Comparison of ENCODE assay signal across 9 cellular contexts in the genomic region with DNA sequence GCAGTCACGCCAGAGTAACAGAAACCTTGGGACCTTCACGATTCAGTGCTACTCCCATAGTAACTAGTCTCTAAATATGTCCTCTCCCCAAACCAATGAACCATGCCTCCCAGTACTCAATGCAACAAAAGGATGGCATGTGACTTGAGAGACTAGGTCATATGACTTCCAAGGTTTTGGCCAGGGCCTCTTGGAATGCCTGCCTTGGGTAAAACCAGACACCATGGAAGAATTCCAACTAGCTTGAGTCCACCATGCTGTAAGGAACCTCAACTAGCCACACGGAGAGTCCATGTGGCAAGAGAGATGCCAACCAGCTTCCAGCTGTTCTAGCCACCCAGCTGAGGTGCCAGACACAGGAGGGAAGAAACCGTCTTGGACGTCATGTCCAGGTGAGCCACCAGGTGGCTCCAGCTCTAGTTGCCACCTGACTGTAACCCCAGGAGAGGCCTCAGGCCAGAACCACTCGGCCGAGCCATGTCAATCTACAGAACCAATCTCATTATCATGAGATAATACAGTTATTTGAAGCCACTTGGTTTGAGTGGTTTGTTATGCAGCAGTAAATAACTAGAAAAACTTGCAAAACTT.
A peak's percentile ranks its signal among the peaks of the same experiment; 100 is the strongest.
DNase-seq lines count a peak whose midpoint lies in the region; ATAC-seq, FAIRE-seq and TF ChIP-seq lines count a peak whose summit lies in the region.
"Had no signal": no experiment of that assay in that cellular context is flagged by ENCODE, and none has a peak within 500 bp of the region (broad histone marks: within the 10 kb centered on the region; RNA-seq: fewer than 3 reads in every experiment).

No MANE protein-coding gene starts in this region.

- TF ChIP-seq EP300 in Ishikawa (IDR thresholded peaks at IDR 0.05; ENCODE audit: borderline replicate concordance): no peak
- no peak for TF ChIP-seq EP300 in GM12878 (IDR thresholded peaks at IDR 0.05; ENCODE audit: borderline replicate concordance in 1 of 2, control insufficient read depth in 1 of 2, low read depth in 2 of 2, low read length in 2 of 2)

- DNase-seq in NCI-H1417 (lab: John Stamatoyannopoulos, UW): peak in 2 of 3 experiments; percentile 6 to 13
- no peak for DNase-seq in NCI-H1417 treated with DMSO at 0.1 percent for 48 hours (lab: John Stamatoyannopoulos, UW)
- no peak for DNase-seq in GM12878 (ENCODE audit: low read depth, low spot score)
- peak in 2 of 3 donors; percentile 69 to 77 for DNase-seq in mucosa of descending colon
- DNase-seq in MV-4-11 (lab: John Stamatoyannopoulos, UW): no peak
- DNase-seq in NCI-H2107 (lab: John Stamatoyannopoulos, UW): no peak
- DNase-seq: naive B cell had no signal

- no peaks in the 10 kb centered on the region for H3K27me3 ChIP-seq in GM12878 (replicated peaks in 1 of 2; ENCODE audit: control insufficient read depth in 2 of 2, insufficient read depth in 2 of 2, low read length in 1 of 2)

- FAIRE-seq in GM12878 (lab: Jason Lieb, UNC): no peak

- no peak for TF ChIP-seq POLR2A in GM12878 (IDR thresholded peaks at IDR 0.05; ENCODE audit: low read depth, low read length)

- H3K9me3 ChIP-seq in GM12878 (replicated peaks; ENCODE audit: control insufficient read depth, insufficient read depth, low read length): no peaks in the 10 kb centered on the region; the same call in 2 of the 3 replicates
- H3K9me3 ChIP-seq in mucosa of descending colon: no peaks in the 10 kb centered on the region

- POLR2A ChIA-PET in GM12878 (lab: Charles Lee): no interaction called here

- SMC1A ChIA-PET in GM12878 (lab: Charles Lee; ENCODE audit: uncharacterized antibody, unreplicated experiment): interaction anchor here (1.7 kb wide), 1 partner anchor 25 kb away, joined by 4 read pairs; no protein-coding TSS in a partner anchor

- ATAC-seq in GM12878 (peak; percentile 78), mucosa of descending colon (peak; percentile 88), GM18858 (IDR thresholded peaks at IDR 0.05; ENCODE audit: unreplicated experiment) (no peak)

- no peaks in the 10 kb centered on the region for H4K20me1 ChIP-seq in GM12878 (ENCODE audit: control insufficient read depth, insufficient read depth)

- CTCF ChIA-PET in GM12878 (lab: Yijun Ruan, JAX): interaction anchor here (0.8 to 1.7 kb wide), 4 partner anchors 16 to 88 kb away, joined by 3 to 6 read pairs (median 3); no protein-coding TSS in a partner anchor

- no peaks in the 10 kb centered on the region for H3K36me3 ChIP-seq in GM12878 (ENCODE audit: control insufficient read depth in 2 of 2, insufficient read depth in 2 of 2, low read length in 1 of 2)
- no peaks in the 10 kb centered on the region for H3K36me3 ChIP-seq in mucosa of descending colon (ENCODE audit: low read depth)

- H3K4me1 ChIP-seq in GM12878 (ENCODE audit: control insufficient read depth, insufficient read depth, low read length): 0 out of 2 replicates have a peak, but pooled peaks cover 4% of the 10 kb centered on the region
- H3K4me1 ChIP-seq in mucosa of descending colon (ENCODE audit: low read depth): no peaks in the 10 kb centered on the region

- TF ChIP-seq CTCF in GM12878 (IDR thresholded peaks at IDR 0.05 in 2 of 3, conservative IDR thresholded peaks at IDR 0.05 in 1 of 3; ENCODE audit: control insufficient read depth in 2 of 3, extremely low read depth in 1 of 3, insufficient read depth in 1 of 3, low read depth in 3 of 3, low read length in 3 of 3): peak in 2 of 3 experiments; percentile 27 to 51; a peak in 4 of 6 replicates
- TF ChIP-seq CTCF in mucosa of descending colon (IDR thresholded peaks at IDR 0.05): peak; percentile 25

- BruUV-seq in GM12878 (replicated peaks; lab: Mats Ljungman, UMichigan): no TSS peak

- TF ChIP-seq RAD21 in Ishikawa (IDR thresholded peaks at IDR 0.05; ENCODE audit: low read depth) (peak; percentile 43), GM12878 (IDR thresholded peaks at IDR 0.05; ENCODE audit: insufficient read depth, low read depth, low read length) (0 out of 2 replicates have a peak, but pooled peaks have one; percentile 21)

- intact Hi-C loops in GM12878 (cut with micrococcal nuclease; ENCODE audit: unreplicated experiment): loop anchor here (10.0 kb wide), 1 partner anchor 87 kb away; no protein-coding TSS in a partner anchor
- intact Hi-C loops in mucosa of descending colon (cut with DNase I, micrococcal nuclease): loop anchor here in 1 of 2 donors (10.0 kb wide), 1 partner anchor 87 kb away; no protein-coding TSS in a partner anchor

- no peak overlapping the region for H3K4me3 ChIP-seq in GM12878
- H3K4me3 ChIP-seq in mucosa of descending colon: no peak overlapping the region

- H3K27ac ChIP-seq in GM12878 (ENCODE audit: control insufficient read depth, insufficient read depth): no peak overlapping the region

- no peak overlapping the region for H2AFZ ChIP-seq in GM12878 (ENCODE audit: control insufficient read depth, low read depth, low read length)

- no peak overlapping the region for H3K9ac ChIP-seq in GM12878 (ENCODE audit: control insufficient read depth, insufficient read depth, low read length)

- H3K4me2 ChIP-seq in GM12878 (ENCODE audit: control insufficient read depth, insufficient read depth): no peak overlapping the region

- RAD21 ChIA-PET in GM12878 (lab: Charles Lee; ENCODE audit: unreplicated experiment): no interaction called here

- H3K79me2 ChIP-seq in GM12878 (ENCODE audit: control insufficient read depth, insufficient read depth, low read length): no peaks in the 10 kb centered on the region

- in situ Hi-C loops in GM12878 (cut with MboI): no loop called here

- WGBS in GM12878 (ENCODE audit: insufficient coverage, insufficient replicate concordance, low lambda C conversion rate, missing lambda C conversion rate): 30% methylated on average over 7 of the region's 7 CpGs

TF ChIP-seq in Ishikawa, 13 proteins besides CTCF, POLR2A, EP300 and RAD21 (continues in another document):
- TF ChIP-seq CREB1 (IDR thresholded peaks at IDR 0.05; ENCODE audit: low read depth): no peak
- no peak for TF ChIP-seq NFIC (IDR thresholded peaks at IDR 0.05)
- TF ChIP-seq YY1 (IDR thresholded peaks at IDR 0.05; ENCODE audit: low read depth): no peak
- no peak for TF ChIP-seq CEBPB (IDR thresholded peaks at IDR 0.05)
- no peak for TF ChIP-seq TCF12 (IDR thresholded peaks at IDR 0.05; ENCODE audit: low read depth)
- no peak for TF ChIP-seq TEAD4 (IDR thresholded peaks at IDR 0.05)
- TF ChIP-seq FOXM1 (IDR thresholded peaks at IDR 0.05; ENCODE audit: borderline replicate concordance, low read depth): no peak
- no peak for TF ChIP-seq EGR1 (IDR thresholded peaks at IDR 0.05)
- no peak for TF ChIP-seq MAX (IDR thresholded peaks at IDR 0.05)
- no peak for TF ChIP-seq TAF1 (IDR thresholded peaks at IDR 0.05; ENCODE audit: low read depth)

TF ChIP-seq in GM12878, 131 proteins besides CTCF, POLR2A, EP300 and RAD21:
- TF ChIP-seq SMC3 (IDR thresholded peaks at IDR 0.05; ENCODE audit: borderline replicate concordance, low read length): peak; percentile 33; the same call in 1 of the 2 replicates
- TF ChIP-seq, protein P1, sequence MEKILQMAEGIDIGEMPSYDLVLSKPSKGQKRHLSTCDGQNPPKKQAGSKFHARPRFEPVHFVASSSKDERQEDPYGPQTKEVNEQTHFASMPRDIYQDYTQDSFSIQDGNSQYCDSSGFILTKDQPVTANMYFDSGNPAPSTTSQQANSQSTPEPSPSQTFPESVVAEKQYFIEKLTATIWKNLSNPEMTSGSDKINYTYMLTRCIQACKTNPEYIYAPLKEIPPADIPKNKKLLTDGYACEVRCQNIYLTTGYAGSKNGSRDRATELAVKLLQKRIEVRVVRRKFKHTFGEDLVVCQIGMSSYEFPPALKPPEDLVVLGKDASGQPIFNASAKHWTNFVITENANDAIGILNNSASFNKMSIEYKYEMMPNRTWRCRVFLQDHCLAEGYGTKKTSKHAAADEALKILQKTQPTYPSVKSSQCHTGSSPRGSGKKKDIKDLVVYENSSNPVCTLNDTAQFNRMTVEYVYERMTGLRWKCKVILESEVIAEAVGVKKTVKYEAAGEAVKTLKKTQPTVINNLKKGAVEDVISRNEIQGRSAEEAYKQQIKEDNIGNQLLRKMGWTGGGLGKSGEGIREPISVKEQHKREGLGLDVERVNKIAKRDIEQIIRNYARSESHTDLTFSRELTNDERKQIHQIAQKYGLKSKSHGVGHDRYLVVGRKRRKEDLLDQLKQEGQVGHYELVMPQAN (conservative IDR thresholded peaks at IDR 0.05): no peak
- TF ChIP-seq, protein P2, sequence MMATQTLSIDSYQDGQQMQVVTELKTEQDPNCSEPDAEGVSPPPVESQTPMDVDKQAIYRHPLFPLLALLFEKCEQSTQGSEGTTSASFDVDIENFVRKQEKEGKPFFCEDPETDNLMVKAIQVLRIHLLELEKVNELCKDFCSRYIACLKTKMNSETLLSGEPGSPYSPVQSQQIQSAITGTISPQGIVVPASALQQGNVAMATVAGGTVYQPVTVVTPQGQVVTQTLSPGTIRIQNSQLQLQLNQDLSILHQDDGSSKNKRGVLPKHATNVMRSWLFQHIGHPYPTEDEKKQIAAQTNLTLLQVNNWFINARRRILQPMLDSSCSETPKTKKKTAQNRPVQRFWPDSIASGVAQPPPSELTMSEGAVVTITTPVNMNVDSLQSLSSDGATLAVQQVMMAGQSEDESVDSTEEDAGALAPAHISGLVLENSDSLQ (IDR thresholded peaks at IDR 0.05): peak; percentile 26; the same call in 1 of the 2 replicates

Comparison
In these comparisons a context has a peak if more than half of its experiments do, and no peak if none do; other contexts are left out.
1. DNase-seq: peak in NCI-H1417 (2 of 3) and mucosa of descending colon (2 of 3); none in NCI-H1417 treated with DMSO at 0.1 percent for 48 hours (single experiment), GM12878 (single experiment), MV-4-11 (single experiment) and NCI-H2107 (single experiment).